In the genomic region with DNA sequence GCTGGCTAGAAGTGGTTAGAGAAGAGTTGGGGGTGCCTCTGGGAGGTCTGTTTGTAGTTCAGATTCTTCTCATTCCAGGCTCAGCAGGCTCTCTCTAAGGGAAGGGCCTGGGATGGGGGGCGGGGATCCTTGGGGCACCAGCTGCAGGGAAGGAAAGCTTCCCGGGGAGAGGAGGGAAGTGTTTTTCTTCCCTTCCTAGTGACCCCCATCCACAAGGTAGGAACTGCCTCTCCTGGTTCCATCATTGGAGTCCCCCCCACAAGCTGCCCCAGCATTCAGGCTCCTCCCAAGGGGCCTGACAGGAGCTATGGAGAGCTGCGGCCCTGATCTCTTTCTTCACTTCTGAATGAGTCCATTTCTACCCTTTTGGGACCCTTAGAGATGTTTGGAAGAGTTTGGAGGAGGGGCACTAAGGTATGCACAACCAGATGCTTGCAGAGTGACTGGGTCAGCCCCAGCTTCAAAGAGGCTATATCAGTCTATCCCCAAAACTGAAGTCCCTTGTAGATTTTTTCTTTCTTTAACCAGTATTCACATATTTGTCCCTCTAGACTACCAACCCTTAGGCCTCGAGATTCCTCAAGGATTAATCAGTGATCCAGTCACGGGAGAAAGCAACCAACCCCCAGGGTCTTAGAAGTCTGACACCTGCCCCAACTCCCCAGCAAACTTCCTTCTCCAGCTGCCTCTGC, we compare ENCODE assay signal across 10 cellular contexts. TPM values are rescaled to one million over a fixed set of nuclear protein-coding genes. Genes with fewer than 3 reads are reported as not detected.
DNase-seq lines count a peak whose midpoint lies in the region; TF ChIP-seq lines count a peak whose summit lies in the region.
"Had no signal": no experiment of that assay in that cellular context is flagged by ENCODE, and none has a peak within 500 bp of the region (broad histone marks: within the 10 kb centered on the region; RNA-seq: fewer than 3 reads in every experiment).

No MANE protein-coding gene starts in this region.

- dilution Hi-C loops in mammary epithelial cell (cut with HindIII; ENCODE audit: low sequenced_read_pairs), result no loop called here

- H3K4me3 ChIP-seq in mammary epithelial cell (replicated peaks in 1 of 3; ENCODE audit: insufficient read depth in 1 of 3, low read depth in 2 of 3, low read length in 3 of 3), result no peak overlapping the region
- H3K4me3 ChIP-seq: right atrium auricular region had no signal

- WGBS in mammary epithelial cell (ENCODE audit: low coverage, missing lambda C conversion rate), result 32% methylated on average over 3 of the region's 5 CpGs

- no peaks in the 10 kb centered on the region for H4K20me1 ChIP-seq in mammary epithelial cell (ENCODE audit: insufficient read depth, low read length)

- no TSS peak for BruUV-seq in mammary epithelial cell (replicated peaks; lab: Mats Ljungman, UMichigan)

- H3K79me2 ChIP-seq in mammary epithelial cell (ENCODE audit: insufficient read depth, low read length), result no peaks in the 10 kb centered on the region

- no peaks in the 10 kb centered on the region for H3K27me3 ChIP-seq in mammary epithelial cell (ENCODE audit: insufficient read depth, low read length)
- H3K27me3 ChIP-seq: right atrium auricular region had no signal

- intact Hi-C loops in mammary epithelial cell (cut with micrococcal nuclease), result no loop called here

- no peak overlapping the region for H3K9ac ChIP-seq in mammary epithelial cell (ENCODE audit: insufficient read depth, low read length)

- H3K36me3 ChIP-seq in mammary epithelial cell (ENCODE audit: insufficient read depth, low read length), result no peaks in the 10 kb centered on the region
- H3K36me3 ChIP-seq: right atrium auricular region had no signal

- peak overlapping the region; percentile 8 for H3K27ac ChIP-seq in mammary epithelial cell (ENCODE audit: insufficient read depth, low read depth, low read length)
- H3K27ac ChIP-seq: right atrium auricular region had no signal

- H3K4me1 ChIP-seq in mammary epithelial cell (ENCODE audit: insufficient read depth, low read length), result peaks cover 37% of the 10 kb centered on the region
- H3K4me1 ChIP-seq: right atrium auricular region had no signal

- DNase-seq in AG08395 (ENCODE audit: low spot score) (peak; percentile 89), HuH-7.5 (ENCODE audit: low spot score) (peak; percentile 46), mammary epithelial cell (peak; percentile 57), left kidney (ENCODE audit: low read depth, low spot score) (peak; percentile 92), occipital lobe (lab: John Stamatoyannopoulos, UW) (no peak), dermis blood vessel endothelial cell (no peak)
- no peak for DNase-seq in activated CD8-positive, alpha-beta memory T cell treated with anti-CD3 and anti-CD28 coated beads for 24 hours
- DNase-seq in stimulated activated CD4-positive, alpha-beta T cell treated with anti-CD3 and anti-CD28 coated beads, Interleukin-4, amount 100 ng/mL, for 1 hour, result no peak
- DNase-seq: activated CD8-positive, alpha-beta memory T cell treated with anti-CD3 and anti-CD28 coated beads, Interleukin-2, amount 50 U/mL, for 48 hours had no signal

- H2AFZ ChIP-seq in mammary epithelial cell (ENCODE audit: low read depth, low read length), result peak overlapping the region; percentile 63

- peaks cover 2% of the 10 kb centered on the region for H3K9me3 ChIP-seq in mammary epithelial cell (replicated peaks; ENCODE audit: insufficient read depth, low read length)
- H3K9me3 ChIP-seq: right atrium auricular region had no signal

- no peak for TF ChIP-seq CTCF in mammary epithelial cell (conservative IDR thresholded peaks at IDR 0.05 in 1 of 2, IDR thresholded peaks at IDR 0.05 in 1 of 2; ENCODE audit: extremely low read depth in 1 of 2, insufficient read depth in 1 of 2, low read depth in 1 of 2, low read length in 2 of 2)

- CTCF ChIA-PET in mammary epithelial cell (lab: Charles Lee; ENCODE audit: low non-redundant PET), result no interaction called here

- in situ Hi-C loops in mammary epithelial cell (cut with MboI; ENCODE audit: low sequenced_read_pairs in 2 of 2), result no loop called here

- peak overlapping the region; percentile 41 for H3K4me2 ChIP-seq in mammary epithelial cell (ENCODE audit: insufficient read depth, low read depth, low read length)

RNA-seq across cellular contexts. Expression of a gene that starts 13.9 kb away (rescaled TPM):
- total RNA-seq in mammary epithelial cell (1 to 10 TPM; 1.8 to 4.5 TPM), occipital lobe (6.9 TPM), dermis blood vessel endothelial cell (0.68 and 1.0 TPM in 2 replicates)
- polyA plus RNA-seq in mammary epithelial cell, result 4.5 TPM
- polyA minus RNA-seq in mammary epithelial cell, result 1.1 TPM

RNA-seq across cellular contexts. Expression of a gene that starts 40.2 kb away (rescaled TPM):
- total RNA-seq in mammary epithelial cell (10 to 100 TPM; 27.0 to 37.4 TPM), occipital lobe (38.8 TPM), dermis blood vessel endothelial cell (17.0 and 20.7 TPM in 2 replicates)
- 10.5 TPM for polyA plus RNA-seq in mammary epithelial cell
- 12.7 TPM for polyA minus RNA-seq in mammary epithelial cell

Comparison
In these comparisons a context has a peak if more than half of its experiments do, and no peak if none do; other contexts are left out.
1. DNase-seq: peak in AG08395 (single experiment), HuH-7.5 (single experiment), mammary epithelial cell (single experiment) and left kidney (single experiment); none in activated CD8-positive, alpha-beta memory T cell treated with anti-CD3 and anti-CD28 coated beads for 24 hours (single experiment), occipital lobe (single experiment), stimulated activated CD4-positive, alpha-beta T cell treated with anti-CD3 and anti-CD28 coated beads, Interleukin-4, amount 100 ng/mL, for 1 hour (single experiment) and dermis blood vessel endothelial cell (single experiment).